Comparison of ENCODE assay signal across 18 cellular contexts in the genomic region with DNA sequence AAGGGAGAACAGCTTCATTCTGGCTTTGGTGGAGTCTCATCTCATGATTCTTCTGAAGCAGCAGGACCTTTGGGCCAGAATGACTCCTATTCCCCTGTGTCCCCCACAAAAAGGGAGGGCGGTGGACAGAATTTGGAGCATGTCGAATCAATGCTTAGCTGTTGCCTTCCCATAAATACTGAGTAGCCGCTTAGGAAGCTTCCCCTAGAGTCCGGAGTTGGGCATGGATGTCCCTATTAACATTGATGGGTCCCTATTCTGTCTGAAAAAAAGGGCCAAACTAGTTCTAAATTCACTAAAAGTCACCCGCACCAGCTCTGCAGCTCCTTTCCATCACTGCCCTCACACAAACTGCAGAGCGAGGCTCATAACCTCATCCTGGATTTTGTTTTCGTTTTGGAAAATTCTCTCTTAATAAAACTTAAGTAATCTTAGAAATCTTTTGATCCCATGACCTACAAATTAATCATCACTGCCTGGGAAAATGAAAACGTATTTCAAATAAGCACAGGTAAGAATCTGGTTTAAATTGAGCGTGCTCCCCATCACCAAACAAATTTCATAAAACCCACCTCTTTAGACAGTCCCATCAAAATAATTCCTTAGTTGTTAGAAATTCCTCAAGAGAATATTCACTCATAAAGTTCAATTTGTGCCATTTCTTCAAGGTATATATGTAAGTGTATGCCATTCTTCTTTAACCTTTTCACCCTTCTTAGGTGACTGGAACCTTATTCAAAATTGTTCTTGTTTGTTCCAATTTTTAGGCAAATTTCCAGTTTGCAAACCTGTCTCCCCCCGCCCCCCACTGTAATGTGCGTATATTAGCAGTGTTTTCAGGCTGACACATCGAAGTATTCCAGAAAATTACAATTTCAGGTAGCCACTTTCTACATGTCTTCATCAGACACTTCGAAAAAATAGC. TPM values are rescaled to one million over a fixed set of nuclear protein-coding genes. Genes with fewer than 3 reads are reported as not detected.
DNase-seq lines count a peak whose midpoint lies in the region; ATAC-seq, FAIRE-seq and TF ChIP-seq lines count a peak whose summit lies in the region.
"Had no signal": no experiment of that assay in that cellular context is flagged by ENCODE, and none has a peak within 500 bp of the region (broad histone marks: within the 10 kb centered on the region; RNA-seq: fewer than 3 reads in every experiment).

No MANE protein-coding gene starts in this region.

- H3K9me2 ChIP-seq in OCI-LY7 (ENCODE audit: insufficient read depth, low read length) (no peaks in the 10 kb centered on the region), neural cell (ENCODE audit: insufficient read depth, low read length) (no peaks in the 10 kb centered on the region)

- H3K36me3 ChIP-seq in OCI-LY7 (ENCODE audit: insufficient read depth, low read length): no peaks in the 10 kb centered on the region
- no peaks in the 10 kb centered on the region for H3K36me3 ChIP-seq in neural cell (ENCODE audit: insufficient read depth, low read length)
- no peaks in the 10 kb centered on the region for H3K36me3 ChIP-seq in thyroid gland
- no peaks in the 10 kb centered on the region for H3K36me3 ChIP-seq in SJCRH30
- H3K36me3 ChIP-seq: BE2C had no signal

- peak overlapping the region; percentile 54; the same call in 1 of the 2 replicates for H2AFZ ChIP-seq in OCI-LY7 (ENCODE audit: low read length)
- no peak overlapping the region for H2AFZ ChIP-seq in neural cell (ENCODE audit: low read depth, low read length)

- DNase-seq in A549 (ENCODE audit: low read depth in 1 of 2, low spot score in 1 of 2): no peak
- DNase-seq in GM12891 (ENCODE audit: insufficient read length, low spot score): no peak
- no peak for DNase-seq in OCI-LY7 (ENCODE audit: low spot score)
- no peak for DNase-seq in GM19239 (ENCODE audit: insufficient read length, low spot score)
- no peak for DNase-seq in thyroid gland
- no peak for DNase-seq in SJCRH30
- DNase-seq: ACHN; BE2C; C1 segment of cervical spinal cord; CD4-positive, CD25-positive, alpha-beta regulatory T cell; CD8-positive, alpha-beta memory T cell; COR-L47; DMS 273 treated with DMSO at 0.1 percent for 48 hours; GDM1; GOT3; H9 had no signal

- H3F3A ChIP-seq in neural cell (ENCODE audit: insufficient read depth, low read length, poor library complexity, severe bottlenecking): no peaks in the 10 kb centered on the region

- no peaks in the 10 kb centered on the region for H3K79me2 ChIP-seq in OCI-LY7 (ENCODE audit: insufficient read depth, low read depth, low read length)
- no peaks in the 10 kb centered on the region for H3K79me2 ChIP-seq in neural cell (replicated peaks; ENCODE audit: insufficient read depth, low read length)

- H3K27me3 ChIP-seq in neural cell (ENCODE audit: insufficient read depth, low read depth, low read length): peaks cover 98% of the 10 kb centered on the region
- H3K27me3 ChIP-seq in thyroid gland: peaks cover 22% of the 10 kb centered on the region
- peaks cover 25% of the 10 kb centered on the region for H3K27me3 ChIP-seq in SJCRH30

- H3K9me3 ChIP-seq in A549 (no peaks in the 10 kb centered on the region; the same call in 2 of the 3 replicates), OCI-LY7 (ENCODE audit: low read length) (no peaks in the 10 kb centered on the region), neural cell (ENCODE audit: low read length) (no peaks in the 10 kb centered on the region), thyroid gland (no peaks in the 10 kb centered on the region), SJCRH30 (replicated peaks) (no peaks in the 10 kb centered on the region)
- H3K9me3 ChIP-seq: BE2C had no signal

- CTCF ChIA-PET in A549 (lab: Yijun Ruan, JAX): interaction anchor here (0.6 kb wide), 1 partner anchor 95 kb away, joined by 3 read pairs; no protein-coding TSS in a partner anchor
- CTCF ChIA-PET in OCI-LY7 (lab: Charles Lee; ENCODE audit: unreplicated experiment): no interaction called here

- BruUV-seq in OCI-LY7 (replicated peaks; lab: Mats Ljungman, UMichigan): no TSS peak

- POLR2A ChIA-PET in A549 (lab: Yijun Ruan, JAX): no interaction called here
- POLR2A ChIA-PET in OCI-LY7 (lab: Charles Lee): interaction anchor here (0.6 to 1.2 kb wide), 2 partner anchors 11 to 14 kb away, joined by 3 read pairs; no protein-coding TSS in a partner anchor

- peak; percentile 97 for FAIRE-seq in A549 (lab: Jason Lieb, UNC)
- peak; percentile 58 for FAIRE-seq in GM12891 (lab: Jason Lieb, UNC)
- no peak for FAIRE-seq in GM19239 (lab: Jason Lieb, UNC)
- FAIRE-seq: HepG2 had no signal

- TF ChIP-seq POLR2A in A549 (IDR thresholded peaks at IDR 0.05; ENCODE audit: low read length): no peak
- TF ChIP-seq POLR2A in GM12891 (IDR thresholded peaks at IDR 0.05; ENCODE audit: low read depth, low read length): no peak
- no peak for TF ChIP-seq POLR2A in thyroid gland (IDR thresholded peaks at IDR 0.05)

- H4K20me1 ChIP-seq in OCI-LY7 (ENCODE audit: insufficient read depth, low read length) (no peaks in the 10 kb centered on the region), neural cell (ENCODE audit: insufficient read depth) (no peaks in the 10 kb centered on the region)

- no peak overlapping the region for H3K9ac ChIP-seq in neural cell (ENCODE audit: low read length)

- no peak overlapping the region for H3K27ac ChIP-seq in A549
- no peak overlapping the region for H3K27ac ChIP-seq in OCI-LY7 (ENCODE audit: low read depth, low read length, poor library complexity, severe bottlenecking)
- H3K27ac ChIP-seq in neural cell (ENCODE audit: low read length): no peak overlapping the region
- H3K27ac ChIP-seq in thyroid gland: no peak overlapping the region
- no peak overlapping the region for H3K27ac ChIP-seq in SJCRH30

- intact Hi-C loops in OCI-LY7 (cut with micrococcal nuclease; ENCODE audit: unreplicated experiment) (no loop called here), thyroid gland (cut with DNase I) (no loop called here)

- 21% methylated on average over 13 of the region's 13 CpGs for WGBS in A549 (ENCODE audit: missing lambda C conversion rate)
- 14% methylated on average over 13 of the region's 13 CpGs for WGBS in thyroid gland, 2 donors

- H3K4me3 ChIP-seq in A549: no peak overlapping the region
- peak overlapping the region; percentile 41 for H3K4me3 ChIP-seq in OCI-LY7 (ENCODE audit: low read depth, low read length, poor library complexity, severe bottlenecking)
- no peak overlapping the region for H3K4me3 ChIP-seq in neural cell (ENCODE audit: low read length)
- no peak overlapping the region for H3K4me3 ChIP-seq in thyroid gland (replicated peaks in 1 of 3)
- no peak overlapping the region for H3K4me3 ChIP-seq in SJCRH30

- TF ChIP-seq RAD21 in A549 (conservative IDR thresholded peaks at IDR 0.05 in 1 of 2, IDR thresholded peaks at IDR 0.05 in 1 of 2): no peak
- no peak for TF ChIP-seq RAD21 in neural cell (conservative IDR thresholded peaks at IDR 0.05)

- TF ChIP-seq CTCF in A549 (IDR thresholded peaks at IDR 0.05): no peak
- no peak for TF ChIP-seq CTCF in OCI-LY7 (conservative IDR thresholded peaks at IDR 0.05; ENCODE audit: low read length)
- no peak for TF ChIP-seq CTCF in neural cell (IDR thresholded peaks at IDR 0.05; ENCODE audit: poor library complexity, severe bottlenecking)
- TF ChIP-seq CTCF in thyroid gland (IDR thresholded peaks at IDR 0.05): no peak

- no peak for TF ChIP-seq EP300 in A549 (IDR thresholded peaks at IDR 0.05)
- no peak for TF ChIP-seq EP300 in neural cell (conservative IDR thresholded peaks at IDR 0.05; ENCODE audit: poor library complexity, severe bottlenecking)

- no peak for ATAC-seq in A549
- ATAC-seq: HepG2 had no signal

- H3K4me1 ChIP-seq in A549 (0 out of 3 replicates have a peak, but pooled peaks cover 4% of the 10 kb centered on the region), OCI-LY7 (ENCODE audit: insufficient read depth, low read length, poor library complexity, severe bottlenecking) (peaks cover 43% of the 10 kb centered on the region), thyroid gland (peaks cover 0 to 3% of the 10 kb centered on the region in 2 donors), SJCRH30 (no peaks in the 10 kb centered on the region)
- H3K4me1 ChIP-seq: BE2C had no signal

- H3K4me2 ChIP-seq in A549 (no peak overlapping the region), OCI-LY7 (ENCODE audit: low read length) (peak overlapping the region; percentile 63), neural cell (ENCODE audit: low read length) (no peak overlapping the region)

TF ChIP-seq in A549, 52 proteins besides CTCF, POLR2A, EP300 and RAD21 (continues in another document):
- TF ChIP-seq HDAC2 (IDR thresholded peaks at IDR 0.05) (no peak), SMC3 (IDR thresholded peaks at IDR 0.05) (no peak), GATA3 (IDR thresholded peaks at IDR 0.05; ENCODE audit: borderline replicate concordance) (no peak), HOXB13 (CRISPR knock-in tag; IDR thresholded peaks at IDR 0.05; ENCODE audit: low read depth) (no peak), EHF (CRISPR knock-in tag; IDR thresholded peaks at IDR 0.05) (no peak)

TF ChIP-seq in GM12891, 5 proteins besides CTCF, POLR2A, EP300 and RAD21:
- TF ChIP-seq TAF1 (IDR thresholded peaks at IDR 0.05; ENCODE audit: low read depth, low read length) (no peak), SPI1 (IDR thresholded peaks at IDR 0.05; ENCODE audit: low read depth, low read length) (no peak), POU2F2 (IDR thresholded peaks at IDR 0.05; ENCODE audit: low read depth, low read length) (no peak), PAX5 (IDR thresholded peaks at IDR 0.05; ENCODE audit: insufficient read depth, low read length, severe bottlenecking) (no peak), POLR2AphosphoS5 (IDR thresholded peaks at IDR 0.05; ENCODE audit: low read depth, low read length) (no peak)

TF ChIP-seq in neural cell, 6 proteins besides CTCF, POLR2A, EP300 and RAD21 (continues in another document):
- peak; percentile 14 for TF ChIP-seq POLR2AphosphoS5 (IDR thresholded peaks at IDR 0.05)

RNA-seq across cellular contexts. Expression of a gene that starts 53.3 kb away (rescaled TPM):
- polyA plus RNA-seq in A549 (2011; rRNA removed) (7.7 and 16.9 TPM in 2 replicates), A549 (2017; fragmentation: RNase III; extraction: RNeasy Plus Mini Kit Qiagen cat#74134 plus additional on column Dnase treatment) (5.9 to 6.6 TPM (median 6.3 TPM) in 3 replicates), neural cell (4.7 and 6.3 TPM in 2 replicates)
- 3.4 and 3.5 TPM in 2 replicates for polyA plus RNA-seq in A549 (2012; cell fraction: cytosol; rRNA removed)
- 2.5 and 3.0 TPM in 2 replicates for polyA plus RNA-seq in A549 (2012; cell fraction: nucleus; rRNA removed)
- 1.5 and 1.6 TPM in 2 replicates for polyA minus RNA-seq in A549 (2011; rRNA and poly(A)+ RNA removed)
- polyA plus RNA-seq in GM12891 (2012; ENCODE audit: low read depth, missing spikeins): 4.6 TPM
- total RNA-seq in OCI-LY7 (2014; rRNA removed; shearing (Covaris generic)): 5.2 and 6.9 TPM in 2 replicates
- total RNA-seq in OCI-LY7 (2022) (11.9 and 14.8 TPM in 2 replicates), thyroid gland (10 to 100 TPM in 1 of 4 donors, 1 to 10 TPM in 3; 5.9 to 13.7 (median 8.1) TPM)
- 11.9 and 12.8 TPM in 2 replicates for polyA minus RNA-seq in neural cell
- 14.2 and 15.3 TPM in 2 replicates for total RNA-seq in SJCRH30 (2014; rRNA removed; shearing (Covaris generic))
